In the genomic region with DNA sequence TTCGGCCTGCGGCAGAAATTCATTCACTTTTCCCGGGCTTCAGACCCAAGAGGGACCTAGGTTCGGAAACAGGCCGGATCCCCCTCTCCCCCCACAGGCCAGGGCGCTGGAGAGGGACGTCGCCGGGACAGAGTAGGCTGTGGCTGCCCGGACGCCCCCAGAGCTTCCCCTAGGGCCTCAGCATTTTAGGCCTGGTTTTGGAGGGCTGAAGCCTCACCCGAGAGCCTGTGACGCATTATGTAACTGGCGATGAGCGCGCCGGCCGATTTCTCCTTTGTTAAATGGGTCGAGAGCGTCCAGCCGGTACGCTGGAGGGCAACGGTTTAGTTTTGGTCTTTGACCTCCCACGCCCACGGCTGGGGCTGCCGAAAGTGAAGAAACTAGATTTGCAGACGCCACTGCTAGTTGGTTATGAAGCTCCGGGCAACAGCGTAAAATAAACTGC, we compare ENCODE assay signal across 1 cellular context.
TF ChIP-seq lines count a peak whose summit lies in the region.

No MANE protein-coding gene starts in this region.

TF ChIP-seq in IMR-90, 13 proteins besides CTCF, POLR2A, EP300 and RAD21:
- TF ChIP-seq CEBPB (IDR thresholded peaks at IDR 0.05; ENCODE audit: low read depth, low read length) (no peak), NFE2L2 (IDR thresholded peaks at IDR 0.05; ENCODE audit: low read depth, low read length) (no peak), MAZ (IDR thresholded peaks at IDR 0.05; ENCODE audit: borderline replicate concordance, low read depth, low read length) (no peak), SMC3 (IDR thresholded peaks at IDR 0.05; ENCODE audit: low read depth, low read length) (no peak)
- TF ChIP-seq, protein P1, sequence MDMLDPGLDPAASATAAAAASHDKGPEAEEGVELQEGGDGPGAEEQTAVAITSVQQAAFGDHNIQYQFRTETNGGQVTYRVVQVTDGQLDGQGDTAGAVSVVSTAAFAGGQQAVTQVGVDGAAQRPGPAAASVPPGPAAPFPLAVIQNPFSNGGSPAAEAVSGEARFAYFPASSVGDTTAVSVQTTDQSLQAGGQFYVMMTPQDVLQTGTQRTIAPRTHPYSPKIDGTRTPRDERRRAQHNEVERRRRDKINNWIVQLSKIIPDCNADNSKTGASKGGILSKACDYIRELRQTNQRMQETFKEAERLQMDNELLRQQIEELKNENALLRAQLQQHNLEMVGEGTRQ (IDR thresholded peaks at IDR 0.05; ENCODE audit: low read depth, low read length): no peak
